11 cellular contexts compared by ENCODE assay signal in genomic region chr1:97277891-97278662, GRCh38.
DNase-seq lines count a peak whose midpoint lies in the region; FAIRE-seq and TF ChIP-seq lines count a peak whose summit lies in the region.
"Had no signal": no experiment of that assay in that cellular context is flagged by ENCODE, and none has a peak within 500 bp of the region (broad histone marks: within the 10 kb centered on the region; RNA-seq: fewer than 3 reads in every experiment).

No MANE protein-coding gene starts in this region.

- FAIRE-seq in small intestine (lab: Jason Lieb, UNC): peak; percentile 82
- FAIRE-seq: A204.1 had no signal

- H3K4me1 ChIP-seq in small intestine (ENCODE audit: control insufficient read depth in 2 of 2, insufficient read depth in 1 of 2, low read depth in 1 of 2, low read length in 1 of 2): no peaks in the 10 kb centered on the region

- 72 to 86% (median 79%) methylated on average over 2 of the region's 2 CpGs for WGBS in small intestine, 3 donors

- no peak for TF ChIP-seq CTCF in fibroblast of pulmonary artery (IDR thresholded peaks at IDR 0.05; ENCODE audit: low read length, missing control alignments)

- H3K27ac ChIP-seq in small intestine (ENCODE audit: low read depth in 1 of 2, low read length in 1 of 2): peak overlapping the region; percentile 34 to 55

- H3K9me3 ChIP-seq in small intestine (ENCODE audit: control insufficient read depth, low read depth): no peaks in the 10 kb centered on the region
- H3K9me3 ChIP-seq: thoracic aorta had no signal

- H3K4me3 ChIP-seq in fibroblast of pulmonary artery (replicated peaks; ENCODE audit: low read depth, low read length) (peak overlapping the region; percentile 6), small intestine (ENCODE audit: low read depth in 1 of 2, low read length in 2 of 2) (no peak overlapping the region)
- H3K4me3 ChIP-seq: thoracic aorta had no signal

- no peaks in the 10 kb centered on the region for H3K27me3 ChIP-seq in small intestine (ENCODE audit: control insufficient read depth in 2 of 2, insufficient read depth in 2 of 2, low read length in 2 of 2)

- DNase-seq in NCI-H2029 (lab: John Stamatoyannopoulos, UW) (peak; percentile 36), NCI-H2029 treated with DMSO at 0.1 percent for 48 hours (lab: John Stamatoyannopoulos, UW) (no peak), RPMI7951 (ENCODE audit: low read depth) (peak; percentile 67), fibroblast of pulmonary artery (ENCODE audit: low read depth) (peak; percentile 87), small intestine (peak; percentile 66), HuH-7 (ENCODE audit: low spot score) (no peak), iPS-NIHi7 (ENCODE audit: extremely low spot score) (no peak), DMS79 (lab: John Stamatoyannopoulos, UW) (no peak)
- DNase-seq: erythroblast had no signal

- H3K36me3 ChIP-seq in small intestine (ENCODE audit: control insufficient read depth in 2 of 2, insufficient read depth in 2 of 2, low read length in 2 of 2): no peaks in the 10 kb centered on the region
- H3K36me3 ChIP-seq: thoracic aorta had no signal

Comparison
In these comparisons a context has a peak if more than half of its experiments do, and no peak if none do; other contexts are left out.
1. DNase-seq: peak in NCI-H2029 (single experiment), RPMI7951 (single experiment), fibroblast of pulmonary artery (single experiment) and small intestine (single experiment); none in NCI-H2029 treated with DMSO at 0.1 percent for 48 hours (single experiment), HuH-7 (single experiment), iPS-NIHi7 (single experiment) and DMS79 (single experiment).